10 cellular contexts compared by ENCODE assay signal in the genomic region with DNA sequence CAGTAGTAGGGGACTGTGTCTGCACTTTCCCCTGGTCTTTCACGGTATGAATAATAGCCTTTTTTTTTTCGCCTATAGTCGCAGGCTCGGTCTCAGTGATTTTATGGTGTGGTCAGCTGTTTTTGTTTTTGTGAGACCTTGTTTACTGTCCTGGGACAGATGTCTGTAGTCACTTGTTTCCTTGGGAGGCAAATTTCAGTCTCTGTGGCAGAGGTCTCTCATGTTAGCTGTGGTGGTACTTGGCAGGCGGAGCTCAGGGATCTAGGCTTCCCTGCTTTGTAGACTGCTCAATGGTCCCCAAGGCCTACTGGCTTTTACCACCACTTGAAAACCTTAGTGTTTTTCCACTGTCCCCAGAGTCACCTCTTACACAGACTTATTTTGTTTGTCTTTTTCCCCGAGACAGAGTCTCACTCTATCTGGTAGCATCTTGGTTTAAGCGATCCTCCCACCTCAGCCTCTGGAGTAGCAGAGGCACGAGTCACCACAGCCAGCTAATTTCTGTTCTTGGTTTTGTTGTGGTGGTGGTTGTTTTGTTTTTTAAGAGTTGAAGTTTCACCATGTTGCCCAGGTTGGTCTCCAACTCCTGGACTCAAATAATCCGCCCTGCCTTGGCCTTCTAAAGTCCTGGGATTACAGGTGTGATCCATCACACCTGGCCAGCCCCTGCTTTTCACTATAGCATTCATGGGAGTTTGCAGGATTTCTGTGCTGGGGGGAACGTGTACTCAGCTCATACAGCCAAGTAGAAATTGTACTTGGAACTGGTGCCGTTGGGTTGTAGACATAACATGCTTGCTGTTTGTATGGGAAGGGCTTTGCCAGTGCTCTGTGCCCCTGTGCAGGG. TPM values are rescaled to one million over a fixed set of nuclear protein-coding genes. Genes with fewer than 3 reads are reported as not detected.
A peak's percentile ranks its signal among the peaks of the same experiment; 100 is the strongest.
DNase-seq lines count a peak whose midpoint lies in the region; TF ChIP-seq lines count a peak whose summit lies in the region.
"Had no signal": no experiment of that assay in that cellular context is flagged by ENCODE, and none has a peak within 500 bp of the region (broad histone marks: within the 10 kb centered on the region; RNA-seq: fewer than 3 reads in every experiment).

No MANE protein-coding gene starts in this region.

- no peaks in the 10 kb centered on the region for H3K36me3 Mint-ChIP-seq in HFFc6 (ENCODE audit: low read depth)
- H3K36me3 Mint-ChIP-seq in nephron (ENCODE audit: low read depth), result no peaks in the 10 kb centered on the region

- no peak overlapping the region for H3K27ac Mint-ChIP-seq in HFFc6
- H3K27ac Mint-ChIP-seq in nephron, result no peak overlapping the region
- H3K27ac Mint-ChIP-seq: T-cell had no signal

- H3K4me1 Mint-ChIP-seq in HFFc6 (ENCODE audit: low read depth) (peaks cover 7% of the 10 kb centered on the region; the same call in 1 of the 2 replicates), nephron (peaks cover 29% of the 10 kb centered on the region)

- H3K9me3 Mint-ChIP-seq in HFFc6 (no peaks in the 10 kb centered on the region), nephron (no peaks in the 10 kb centered on the region)

- no peaks in the 10 kb centered on the region for H3K36me3 ChIP-seq in ACC112 (ENCODE audit: insufficient read depth, low read length)
- no peaks in the 10 kb centered on the region for H3K36me3 ChIP-seq in MG63

- no peaks in the 10 kb centered on the region for H3K27me3 Mint-ChIP-seq in HFFc6 (ENCODE audit: insufficient read depth)
- peaks cover 7% of the 10 kb centered on the region for H3K27me3 Mint-ChIP-seq in nephron (ENCODE audit: low read depth)
- H3K27me3 Mint-ChIP-seq: T-cell had no signal

- H3K27ac ChIP-seq in ACC112 (ENCODE audit: low read depth, low read length), result peak overlapping the region; percentile 92

- H2AFZ ChIP-seq in ACC112 (ENCODE audit: low read length, unreplicated experiment), result no peak overlapping the region

- TF ChIP-seq CTCF in HFFc6 (IDR thresholded peaks at IDR 0.05), result no peak
- no peak for TF ChIP-seq CTCF in nephron (IDR thresholded peaks at IDR 0.05; ENCODE audit: unreplicated experiment in 3 of 3)

- DNase-seq in HFFc6 (peak; percentile 76), amniotic epithelial cell (ENCODE audit: low read depth) (peak; percentile 46), MG63 (no peak), DMS53 (lab: John Stamatoyannopoulos, UW) (no peak), NCI-H446 treated with DMSO at 0.1 percent for 48 hours (lab: John Stamatoyannopoulos, UW) (no peak), midbrain (lab: John Stamatoyannopoulos, UW) (no peak)

- peaks cover 19% of the 10 kb centered on the region for H3K4me1 ChIP-seq in ACC112 (ENCODE audit: control insufficient read depth, insufficient read depth, low read length, unreplicated experiment)

- H3K27me3 ChIP-seq in ACC112 (ENCODE audit: insufficient read depth, low read length) (no peaks in the 10 kb centered on the region), MG63 (no peaks in the 10 kb centered on the region)

- H3K79me2 ChIP-seq in ACC112 (ENCODE audit: control insufficient read depth, insufficient read depth, low read length, unreplicated experiment), result no peaks in the 10 kb centered on the region

- H3K9me3 ChIP-seq in MG63, result no peaks in the 10 kb centered on the region; the same call in 1 of the 2 replicates

- H3K4me3 Mint-ChIP-seq in HFFc6, result 0 out of 2 replicates have a peak overlapping the region, but pooled peaks have one; percentile 27
- H3K4me3 Mint-ChIP-seq in nephron, result peak overlapping the region; percentile 12 to 20 (median 19)
- H3K4me3 Mint-ChIP-seq: T-cell had no signal

- H3K4me3 ChIP-seq in ACC112 (ENCODE audit: low read depth, low read length) (no peak overlapping the region), MG63 (no peak overlapping the region)

RNA-seq across cellular contexts. Expression of a gene that starts 10.3 kb away (rescaled TPM):
- 1,000 to 10,000 TPM; 1,191 to 2,394 (median 1,819) TPM for total RNA-seq in HFFc6 (2021; fragmentation: NEBNext Ultra II Directional; extraction: Animal tissue kit (Norgen Biotek cat#: 25700))
- total RNA-seq in MG63 (2014; rRNA removed; shearing (Covaris generic); ENCODE audit: low replicate concordance), result not detected in 2 replicates
- total RNA-seq: HT1080 had no signal

RNA-seq across cellular contexts. Expression of a gene that starts 15.7 kb away (rescaled TPM):
- total RNA-seq in HFFc6 (2021; fragmentation: NEBNext Ultra II Directional; extraction: Animal tissue kit (Norgen Biotek cat#: 25700)), result 10 to 100 TPM; 10.3 to 14.6 (median 12.5) TPM
- 18.1 and 36.9 TPM in 2 replicates for total RNA-seq in MG63 (2014; rRNA removed; shearing (Covaris generic); ENCODE audit: low replicate concordance)

Comparison
In these comparisons a context has a peak if more than half of its experiments do, and no peak if none do; other contexts are left out.
1. DNase-seq: peak in HFFc6 (single experiment) and amniotic epithelial cell (single experiment); none in MG63 (single experiment), DMS53 (single experiment), NCI-H446 treated with DMSO at 0.1 percent for 48 hours (single experiment) and midbrain (single experiment).
2. RNA of a gene that starts 10.3 kb away (total RNA-seq): 1,191 to 2,394 TPM in HFFc6; not detected in MG63; every median in the first group is over 1,000 times any median in the second.